In the genomic region with DNA sequence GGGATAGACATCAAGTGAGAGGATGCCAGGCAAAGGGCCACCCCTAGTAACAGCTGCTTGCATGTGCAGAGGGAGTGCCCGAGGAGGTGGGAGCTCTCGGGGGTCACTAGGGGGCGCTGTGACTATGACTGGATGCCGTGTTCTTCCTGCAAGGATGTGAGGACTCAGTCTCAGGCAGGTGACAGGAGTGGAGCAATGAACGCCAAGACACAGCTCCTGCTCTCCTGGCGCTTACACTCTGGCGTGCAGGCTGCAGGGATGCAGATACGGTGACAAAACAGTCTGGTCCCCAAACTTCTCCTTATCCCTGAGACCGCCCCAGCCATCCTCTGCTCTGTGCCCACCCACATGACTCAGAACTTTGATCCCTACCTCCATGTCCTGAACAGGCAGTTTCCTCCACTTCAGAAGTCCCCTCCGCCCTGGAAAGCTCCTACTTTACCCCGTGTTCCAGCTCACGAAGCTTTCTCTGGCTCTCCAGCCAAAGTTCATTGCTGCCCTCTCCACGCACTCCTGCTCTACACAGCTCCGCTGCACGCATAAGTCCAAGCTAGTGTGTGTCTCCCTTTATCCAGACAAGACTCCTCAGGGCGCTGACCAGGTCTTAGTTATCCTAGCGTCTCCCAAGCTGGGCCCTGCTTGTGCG, we compare ENCODE assay signal across 9 cellular contexts. TPM values are rescaled to one million over a fixed set of nuclear protein-coding genes. Genes with fewer than 3 reads are reported as not detected.
A peak's percentile ranks its signal among the peaks of the same experiment; 100 is the strongest.
DNase-seq lines count a peak whose midpoint lies in the region; ATAC-seq and TF ChIP-seq lines count a peak whose summit lies in the region.
"Had no signal": no experiment of that assay in that cellular context is flagged by ENCODE, and none has a peak within 500 bp of the region (broad histone marks: within the 10 kb centered on the region; RNA-seq: fewer than 3 reads in every experiment).

No MANE protein-coding gene starts in this region.

- no peaks in the 10 kb centered on the region for H4K20me1 ChIP-seq in OCI-LY7 (ENCODE audit: insufficient read depth, low read length)

- H3K36me3 Mint-ChIP-seq in natural killer cell, result no peaks in the 10 kb centered on the region
- peaks cover 12% of the 10 kb centered on the region for H3K36me3 Mint-ChIP-seq in stimulated activated memory B cell treated with anti-CD40 and anti-IgM and Interleukin-4, amounts not matched to agents 10 μg/mL and 1 μg/mL and 100 μg/mL, for 72 hours

- BruUV-seq in OCI-LY7 (replicated peaks; lab: Mats Ljungman, UMichigan), result no TSS peak

- H3K9me3 Mint-ChIP-seq in natural killer cell, result no peaks in the 10 kb centered on the region
- H3K9me3 Mint-ChIP-seq in stimulated activated memory B cell treated with anti-CD40 and anti-IgM and Interleukin-4, amounts not matched to agents 10 μg/mL and 1 μg/mL and 100 μg/mL, for 72 hours, result no peaks in the 10 kb centered on the region

- H3K4me3 ChIP-seq in OCI-LY7 (ENCODE audit: low read depth, low read length, poor library complexity, severe bottlenecking), result no peak overlapping the region
- H3K4me3 ChIP-seq in esophagus (ENCODE audit: low read depth in 1 of 2, low read length in 2 of 2), result no peak overlapping the region

- H3K9me3 ChIP-seq in OCI-LY7 (ENCODE audit: low read length) (no peaks in the 10 kb centered on the region), esophagus (ENCODE audit: control insufficient read depth in 2 of 2, insufficient read depth in 1 of 2, low read depth in 1 of 2, low read length in 1 of 2) (no peaks in the 10 kb centered on the region)

- CTCF ChIA-PET in OCI-LY7 (lab: Charles Lee; ENCODE audit: unreplicated experiment), result interaction anchor here (0.6 to 3.8 kb wide), 8 partner anchors 10 to 306 kb away, joined by 4 to 70 read pairs (median 17); a partner anchor contains a TSS

- peaks cover 17 to 20% of the 10 kb centered on the region in 2 donors for H3K27me3 Mint-ChIP-seq in natural killer cell (ENCODE audit: low read depth in 2 of 2)
- peaks cover 9% of the 10 kb centered on the region for H3K27me3 Mint-ChIP-seq in stimulated activated memory B cell treated with anti-CD40 and anti-IgM and Interleukin-4, amounts not matched to agents 10 μg/mL and 1 μg/mL and 100 μg/mL, for 72 hours

- H3K4me3 Mint-ChIP-seq in natural killer cell, result no peak overlapping the region
- H3K4me3 Mint-ChIP-seq in stimulated activated memory B cell treated with anti-CD40 and anti-IgM and Interleukin-4, amounts not matched to agents 10 μg/mL and 1 μg/mL and 100 μg/mL, for 72 hours, result no peak overlapping the region

- peaks cover 0 to 6% of the 10 kb centered on the region in 2 donors for H3K4me1 Mint-ChIP-seq in natural killer cell
- peaks cover 18% of the 10 kb centered on the region for H3K4me1 Mint-ChIP-seq in stimulated activated memory B cell treated with anti-CD40 and anti-IgM and Interleukin-4, amounts not matched to agents 10 μg/mL and 1 μg/mL and 100 μg/mL, for 72 hours

- peak; percentile 65 for ATAC-seq in HG03460 (IDR thresholded peaks at IDR 0.05; ENCODE audit: unreplicated experiment)
- ATAC-seq in natural killer cell, result peak; percentile 65 to 73 (median 70)
- ATAC-seq in stimulated activated memory B cell treated with anti-CD40 and anti-IgM and Interleukin-4, amounts not matched to agents 10 μg/mL and 1 μg/mL and 100 μg/mL, for 72 hours, result peak; percentile 86
- no peak for ATAC-seq in GM19023 (IDR thresholded peaks at IDR 0.05; ENCODE audit: unreplicated experiment)

- no peaks in the 10 kb centered on the region for H3K36me3 ChIP-seq in OCI-LY7 (ENCODE audit: insufficient read depth, low read length)
- H3K36me3 ChIP-seq in esophagus (ENCODE audit: control insufficient read depth in 2 of 2, insufficient read depth in 2 of 2, low read length in 1 of 2), result peaks cover 4 to 20% of the 10 kb centered on the region in 2 donors

- H3K27ac Mint-ChIP-seq in natural killer cell, result no peak overlapping the region
- no peak overlapping the region for H3K27ac Mint-ChIP-seq in stimulated activated memory B cell treated with anti-CD40 and anti-IgM and Interleukin-4, amounts not matched to agents 10 μg/mL and 1 μg/mL and 100 μg/mL, for 72 hours

- H2AFZ ChIP-seq in OCI-LY7 (ENCODE audit: low read length), result peak overlapping the region; percentile 91

- WGBS in esophagus, 2 donors, result 45 to 50% methylated on average over 18 of the region's 18 CpGs

- no peaks in the 10 kb centered on the region for H3K79me2 ChIP-seq in OCI-LY7 (ENCODE audit: insufficient read depth, low read depth, low read length)

- POLR2A ChIA-PET in OCI-LY7 (lab: Charles Lee), result interaction anchor here (0.6 to 3.3 kb wide), 7 partner anchors 22 to 189 kb away, joined by 3 to 34 read pairs (median 4); a partner anchor contains a TSS

- H3K4me2 ChIP-seq in OCI-LY7 (ENCODE audit: low read length), result peak overlapping the region; percentile 40

- peak; percentile 38 for DNase-seq in GM04504 (ENCODE audit: low read depth)
- peak; percentile 88 for DNase-seq in OCI-LY7 (ENCODE audit: low spot score)
- DNase-seq in activated CD8-positive, alpha-beta memory T cell treated with anti-CD3 and anti-CD28 coated beads, Interleukin-2, amount 50 U/mL, for 48 hours, result peak; percentile 97
- DNase-seq in natural killer cell, result peak; percentile 71

- TF ChIP-seq CTCF in OCI-LY7 (conservative IDR thresholded peaks at IDR 0.05; ENCODE audit: low read length), result peak; percentile 96
- peak; percentile 78 for TF ChIP-seq CTCF in natural killer cell (IDR thresholded peaks at IDR 0.05)

- no peaks in the 10 kb centered on the region for H3K9me2 ChIP-seq in OCI-LY7 (ENCODE audit: insufficient read depth, low read length)

- peaks cover 22% of the 10 kb centered on the region for H3K4me1 ChIP-seq in OCI-LY7 (ENCODE audit: insufficient read depth, low read length, poor library complexity, severe bottlenecking)
- peaks cover 0 to 17% of the 10 kb centered on the region in 2 donors for H3K4me1 ChIP-seq in esophagus (ENCODE audit: control insufficient read depth in 2 of 2, insufficient read depth in 2 of 2, low read length in 1 of 2)

- H3K27ac ChIP-seq in OCI-LY7 (ENCODE audit: low read depth, low read length, poor library complexity, severe bottlenecking) (no peak overlapping the region), esophagus (ENCODE audit: low read depth in 2 of 2, low read length in 1 of 2) (peak overlapping the region; percentile 40 to 85)
- H3K27ac ChIP-seq: epithelial cell of prostate had no signal

- intact Hi-C loops in OCI-LY7 (cut with micrococcal nuclease; ENCODE audit: unreplicated experiment) (loop anchor here (5.0 kb wide), 1 partner anchor 93 kb away; a partner anchor contains a TSS), natural killer cell (cut with micrococcal nuclease) (loop anchor here (5.0 kb wide), 2 partner anchors 163 to 323 kb away; no protein-coding TSS in a partner anchor)

- no peaks in the 10 kb centered on the region for H3K27me3 ChIP-seq in esophagus (ENCODE audit: control insufficient read depth in 1 of 2, insufficient read depth in 2 of 2, low read length in 2 of 2)

RNA-seq across cellular contexts. Expression of a gene that starts 14.7 kb away (rescaled TPM):
- total RNA-seq in OCI-LY7 (2014; rRNA removed; shearing (Covaris generic)), result 0.80 and 1.5 TPM in 2 replicates
- 0.63 and 0.85 TPM in 2 replicates for total RNA-seq in OCI-LY7 (2022)
- polyA plus RNA-seq in esophagus, result 100 to 1,000 TPM; 137 to 138 TPM
- not detected for total RNA-seq in natural killer cell

RNA-seq across cellular contexts. Expression of a gene that starts 15.5 kb away (rescaled TPM):
- total RNA-seq in OCI-LY7 (2014; rRNA removed; shearing (Covaris generic)), result 0.10 TPM in 1 of 2 replicates, not detected in the other
- total RNA-seq in OCI-LY7 (2022) (2.0 and 2.4 TPM in 2 replicates), natural killer cell (1 to 10 TPM in 2 of 3 donors, under 1 TPM in 1; 0.41 to 3.1 (median 1.7) TPM)
- polyA plus RNA-seq in esophagus, result 100 to 1,000 TPM; 161 to 191 TPM

RNA-seq across cellular contexts. Expression of a gene that starts 30.8 kb away (rescaled TPM):
- not detected in 2 replicates for total RNA-seq in OCI-LY7 (2014; rRNA removed; shearing (Covaris generic))
- total RNA-seq in OCI-LY7 (2022) (not detected in 2 replicates), natural killer cell (not detected)
- under 1 TPM; 0.21 to 0.37 TPM for polyA plus RNA-seq in esophagus

RNA-seq across cellular contexts. Expression of a gene that starts 34.9 kb away (rescaled TPM):
- total RNA-seq in OCI-LY7 (2014; rRNA removed; shearing (Covaris generic)), result 24.5 and 26.2 TPM in 2 replicates
- total RNA-seq in OCI-LY7 (2022) (26.4 and 30.7 TPM in 2 replicates), natural killer cell (10 to 100 TPM; 30.8 to 35.6 (median 34.1) TPM)
- 1 to 10 TPM; 6.8 to 7.6 TPM for polyA plus RNA-seq in esophagus

RNA-seq across cellular contexts. Expression of a gene that starts 52.1 kb away (rescaled TPM):
- total RNA-seq in OCI-LY7 (2014; rRNA removed; shearing (Covaris generic)), result 24.2 and 39.2 TPM in 2 replicates
- total RNA-seq in OCI-LY7 (2022), result 38.8 and 39.9 TPM in 2 replicates
- polyA plus RNA-seq in esophagus, result 10 to 100 TPM; 51.3 to 88.1 TPM
- 10 to 100 TPM; 36.2 to 64.9 (median 50.0) TPM for total RNA-seq in natural killer cell

Comparison
In these comparisons a context has a peak if more than half of its experiments do, and no peak if none do; other contexts are left out.
1. DNase-seq: peak in every context shown above with its lines; median percentile 97 in activated CD8-positive, alpha-beta memory T cell treated with anti-CD3 and anti-CD28 coated beads, Interleukin-2, amount 50 U/mL, for 48 hours; 88 in OCI-LY7; 71 in natural killer cell; 38 in GM04504.